Comparison of ENCODE assay signal across 8 cellular contexts in genomic region chrX:10111364-10112148, GRCh38. TPM values are rescaled to one million over a fixed set of nuclear protein-coding genes. Genes with fewer than 3 reads are reported as not detected.
DNase-seq lines count a peak whose midpoint lies in the region; ATAC-seq, FAIRE-seq and TF ChIP-seq lines count a peak whose summit lies in the region.

No MANE protein-coding gene starts in this region.

- no peaks in the 10 kb centered on the region for H3K9me3 Mint-ChIP-seq in activated CD8-positive, alpha-beta T cell treated with anti-CD3 and anti-CD28 coated beads, Interleukin-2, amount 10 ng/mL, durations not matched to agents 7 days and 5 days (ENCODE audit: insufficient read depth)
- H3K9me3 Mint-ChIP-seq in progenitor cell of endocrine pancreas (ENCODE audit: low read depth), result peaks cover 9% of the 10 kb centered on the region

- peak overlapping the region; percentile 82 for H3K4me3 Mint-ChIP-seq in activated CD8-positive, alpha-beta T cell treated with anti-CD3 and anti-CD28 coated beads, Interleukin-2, amount 10 ng/mL, durations not matched to agents 7 days and 5 days
- no peak overlapping the region for H3K4me3 Mint-ChIP-seq in progenitor cell of endocrine pancreas (ENCODE audit: low read depth)

- no peak for TF ChIP-seq POLR2A in GM12891 (IDR thresholded peaks at IDR 0.05; ENCODE audit: low read depth, low read length)
- no peak for TF ChIP-seq POLR2A in gastroesophageal sphincter (IDR thresholded peaks at IDR 0.05)

- H3K4me3 ChIP-seq in gastroesophageal sphincter, result no peak overlapping the region

- H3K36me3 ChIP-seq in gastroesophageal sphincter, result peaks cover 0 to 1% of the 10 kb centered on the region in 2 donors

- peak overlapping the region; percentile 100 for H3K27ac Mint-ChIP-seq in activated CD8-positive, alpha-beta T cell treated with anti-CD3 and anti-CD28 coated beads, Interleukin-2, amount 10 ng/mL, durations not matched to agents 7 days and 5 days
- H3K27ac Mint-ChIP-seq in progenitor cell of endocrine pancreas, result no peak overlapping the region

- peaks cover 30% of the 10 kb centered on the region for H3K36me3 Mint-ChIP-seq in activated CD8-positive, alpha-beta T cell treated with anti-CD3 and anti-CD28 coated beads, Interleukin-2, amount 10 ng/mL, durations not matched to agents 7 days and 5 days (ENCODE audit: low read depth)
- peaks cover 8% of the 10 kb centered on the region for H3K36me3 Mint-ChIP-seq in progenitor cell of endocrine pancreas (ENCODE audit: insufficient read depth)

- peak overlapping the region; percentile 69 to 81 (median 74) for H3K27ac ChIP-seq in gastroesophageal sphincter

- no peaks in the 10 kb centered on the region for H3K27me3 Mint-ChIP-seq in activated CD8-positive, alpha-beta T cell treated with anti-CD3 and anti-CD28 coated beads, Interleukin-2, amount 10 ng/mL, durations not matched to agents 7 days and 5 days (ENCODE audit: low read depth)
- H3K27me3 Mint-ChIP-seq in progenitor cell of endocrine pancreas, result no peaks in the 10 kb centered on the region

- H3K9me3 ChIP-seq in gastroesophageal sphincter, result no peaks in the 10 kb centered on the region

- CTCF ChIA-PET in activated CD8-positive, alpha-beta T cell treated with anti-CD3 and anti-CD28 coated beads, Interleukin-2, amount 10 ng/mL, durations not matched to agents 7 days and 5 days (lab: Charles Lee), result interaction anchor here (0.6 to 6.0 kb wide), 12 partner anchors 7 to 114 kb away, joined by 3 to 49 read pairs (median 4); no protein-coding TSS in a partner anchor

- H3K4me1 ChIP-seq in gastroesophageal sphincter, result peaks cover 0 to 69% (median 9%) of the 10 kb centered on the region in 3 donors

- TF ChIP-seq EP300 in gastroesophageal sphincter (IDR thresholded peaks at IDR 0.05), result no peak

- WGBS in gastroesophageal sphincter (ENCODE audit: low coverage in 1 of 2), 2 donors, result 40% methylated on average over 3 of the region's 26 CpGs; no CpG with 5 or more reads in 1 of the 2 donors

- DNase-seq in GM12891 (ENCODE audit: insufficient read length, low spot score), result peak; percentile 29
- DNase-seq in activated CD8-positive, alpha-beta T cell treated with anti-CD3 and anti-CD28 coated beads, Interleukin-2, amount 10 ng/mL, durations not matched to agents 7 days and 5 days, result peak; percentile 79
- peak; percentile 14 to 38 for DNase-seq in stimulated activated CD8-positive, alpha-beta memory T cell treated with anti-CD3 and anti-CD28 coated beads, Interleukin-2, amount 100 ng/mL, for 48 hours (ENCODE audit: low read depth in 2 of 2)
- DNase-seq in progenitor cell of endocrine pancreas (ENCODE audit: low spot score, unreplicated experiment), result no peak
- DNase-seq in NCI-H2227 (lab: John Stamatoyannopoulos, UW; ENCODE audit: unreplicated experiment), result no peak
- no peak for DNase-seq in HT-29 (ENCODE audit: low spot score)

- no peaks in the 10 kb centered on the region for H3K27me3 ChIP-seq in gastroesophageal sphincter

- peak; percentile 52 for ATAC-seq in HG03066 (IDR thresholded peaks at IDR 0.05; ENCODE audit: low read depth, unreplicated experiment)
- peak; percentile 71 for ATAC-seq in activated CD8-positive, alpha-beta T cell treated with anti-CD3 and anti-CD28 coated beads, Interleukin-2, amount 10 ng/mL, durations not matched to agents 7 days and 5 days
- peak; percentile 25 for ATAC-seq in gastroesophageal sphincter

- POLR2A ChIA-PET in activated CD8-positive, alpha-beta T cell treated with anti-CD3 and anti-CD28 coated beads, Interleukin-2, amount 10 ng/mL, durations not matched to agents 7 days and 5 days (lab: Charles Lee), result interaction anchor here (0.6 to 3.0 kb wide), 12 partner anchors 10 to 113 kb away, joined by 3 to 48 read pairs (median 6); no protein-coding TSS in a partner anchor

- H3K4me1 Mint-ChIP-seq in activated CD8-positive, alpha-beta T cell treated with anti-CD3 and anti-CD28 coated beads, Interleukin-2, amount 10 ng/mL, durations not matched to agents 7 days and 5 days (ENCODE audit: low read depth), result peaks cover 68% of the 10 kb centered on the region
- no peaks in the 10 kb centered on the region for H3K4me1 Mint-ChIP-seq in progenitor cell of endocrine pancreas (ENCODE audit: low read depth)

- no peak for FAIRE-seq in GM12891 (lab: Jason Lieb, UNC)

- no peak for TF ChIP-seq CTCF in gastroesophageal sphincter (IDR thresholded peaks at IDR 0.05)
- no peak for TF ChIP-seq CTCF in progenitor cell of endocrine pancreas (IDR thresholded peaks at IDR 0.05; ENCODE audit: unreplicated experiment)

TF ChIP-seq in GM12891, 5 proteins besides CTCF, POLR2A, EP300 and RAD21:
- peak; percentile 66 for TF ChIP-seq PAX5 (IDR thresholded peaks at IDR 0.05; ENCODE audit: insufficient read depth, low read length, severe bottlenecking)
- no peak for TF ChIP-seq POU2F2 (IDR thresholded peaks at IDR 0.05; ENCODE audit: low read depth, low read length)
- TF ChIP-seq POLR2AphosphoS5 (IDR thresholded peaks at IDR 0.05; ENCODE audit: low read depth, low read length), result 0 out of 2 replicates have a peak, but pooled peaks have one; percentile 56
- TF ChIP-seq SPI1 (IDR thresholded peaks at IDR 0.05; ENCODE audit: low read depth, low read length), result no peak
- no peak for TF ChIP-seq TAF1 (IDR thresholded peaks at IDR 0.05; ENCODE audit: low read depth, low read length)

RNA-seq across cellular contexts. Expression of gene CLCN4, which starts 45.2 kb away (rescaled TPM):
- polyA plus RNA-seq in GM12891 (2012; ENCODE audit: low read depth, missing spikeins), result 3.9 TPM
- not detected for total RNA-seq in activated CD8-positive, alpha-beta T cell treated with anti-CD3 and anti-CD28 coated beads, Interleukin-2, amount 10 ng/mL, durations not matched to agents 7 days and 5 days
- total RNA-seq in gastroesophageal sphincter, result 1 to 10 TPM in 3 of 4 donors, under 1 TPM in 1; 0.16 to 2.3 (median 2.0) TPM
- total RNA-seq in progenitor cell of endocrine pancreas, result 14.1 and 15.2 TPM in 2 replicates
- 0.26 and 0.31 TPM in 2 replicates for total RNA-seq in HT-29 (2014; rRNA removed; shearing (Covaris generic))

Comparison
In these comparisons a context has a peak if more than half of its experiments do, and no peak if none do; other contexts are left out.
1. DNase-seq: peak in GM12891 (single experiment), activated CD8-positive, alpha-beta T cell treated with anti-CD3 and anti-CD28 coated beads, Interleukin-2, amount 10 ng/mL, durations not matched to agents 7 days and 5 days (single experiment) and stimulated activated CD8-positive, alpha-beta memory T cell treated with anti-CD3 and anti-CD28 coated beads, Interleukin-2, amount 100 ng/mL, for 48 hours (2 of 2); none in progenitor cell of endocrine pancreas (single experiment), NCI-H2227 (single experiment) and HT-29 (single experiment).
2. Peak in every context shown above with its lines, with median percentiles within 50 percentile points of each other: ATAC-seq.